Comparison of ENCODE assay signal across 1 cellular context in genomic region chr20:47318596-47319516, GRCh38.
TF ChIP-seq lines count a peak whose summit lies in the region.

No MANE protein-coding gene starts in this region.

TF ChIP-seq in K562, 482 proteins besides CTCF, POLR2A, EP300 and RAD21 (continued from another document and continues in another):
- TF ChIP-seq ZBTB40 (IDR thresholded peaks at IDR 0.05) = no peak
- no peak for TF ChIP-seq ZBTB40 (CRISPR knock-in tag; IDR thresholded peaks at IDR 0.05)
- no peak for TF ChIP-seq ZNF780A (CRISPR knock-in tag; IDR thresholded peaks at IDR 0.05)
- no peak for TF ChIP-seq E2F6 (IDR thresholded peaks at IDR 0.05; ENCODE audit: borderline replicate concordance in 1 of 2, extremely low read depth in 1 of 2, insufficient read depth in 1 of 2, insufficient read length in 1 of 2, low read depth in 1 of 2, low read length in 1 of 2, poor library complexity in 1 of 2, severe bottlenecking in 1 of 2)
- 0 out of 2 replicates have a peak, but pooled peaks have one; percentile 30 for TF ChIP-seq SMARCE1 (IDR thresholded peaks at IDR 0.05)
- TF ChIP-seq SMAD4 (CRISPR knock-in tag; conservative IDR thresholded peaks at IDR 0.05) = peak; percentile 56; the same call in 1 of the 2 replicates
- TF ChIP-seq ETS2 (tag; IDR thresholded peaks at IDR 0.05; ENCODE audit: borderline replicate concordance, poor library complexity, severe bottlenecking) = no peak
- no peak for TF ChIP-seq ZKSCAN3 (CRISPR knock-in tag; IDR thresholded peaks at IDR 0.05)
- TF ChIP-seq CXXC5 (CRISPR knock-in tag; IDR thresholded peaks at IDR 0.05) = peak; percentile 64; the same call in 1 of the 2 replicates
- no peak for TF ChIP-seq NUFIP1 (IDR thresholded peaks at IDR 0.05; ENCODE audit: partially characterized antibody)
- no peak for TF ChIP-seq ZNF143 (CRISPR knock-in tag; IDR thresholded peaks at IDR 0.05)
- no peak for TF ChIP-seq ARNT (IDR thresholded peaks at IDR 0.05)
- TF ChIP-seq HDAC1 (IDR thresholded peaks at IDR 0.05) = no peak
- peak; percentile 36; the same call in 1 of the 2 replicates for TF ChIP-seq NFRKB (IDR thresholded peaks at IDR 0.05; ENCODE audit: low read depth)
- peak in 1 of 2 experiments; percentile 22 for TF ChIP-seq AFF1 (IDR thresholded peaks at IDR 0.05; ENCODE audit: low read depth in 1 of 2, partially characterized antibody in 2 of 2)
- TF ChIP-seq POU5F1 (IDR thresholded peaks at IDR 0.05; ENCODE audit: borderline replicate concordance, low read depth, low read length, partially characterized antibody) = no peak
- TF ChIP-seq KLF13 (tag; IDR thresholded peaks at IDR 0.05; ENCODE audit: borderline replicate concordance, low read depth) = no peak
- peak; percentile 91 for TF ChIP-seq MEIS2 (IDR thresholded peaks at IDR 0.05; ENCODE audit: partially characterized antibody)
- no peak for TF ChIP-seq FOXP4 (CRISPR knock-in tag; IDR thresholded peaks at IDR 0.05; ENCODE audit: borderline replicate concordance)
- TF ChIP-seq SOX6 (IDR thresholded peaks at IDR 0.05) = no peak
- TF ChIP-seq MBD2 (IDR thresholded peaks at IDR 0.05; ENCODE audit: borderline replicate concordance, low read depth) = no peak
- no peak for TF ChIP-seq SRSF9 (IDR thresholded peaks at IDR 0.05; ENCODE audit: borderline replicate concordance, low read depth, low read length)
- 0 out of 2 replicates have a peak, but pooled peaks have one; percentile 45 for TF ChIP-seq ARID2 (IDR thresholded peaks at IDR 0.05)
- TF ChIP-seq EWSR1 (IDR thresholded peaks at IDR 0.05; ENCODE audit: borderline replicate concordance, low read depth, partially characterized antibody) = no peak
- TF ChIP-seq TFAP4 (CRISPR knock-in tag; IDR thresholded peaks at IDR 0.05; ENCODE audit: borderline replicate concordance) = peak; percentile 63; the same call in 1 of the 2 replicates
- TF ChIP-seq EGR1 (conservative IDR thresholded peaks at IDR 0.05) = no peak
- TF ChIP-seq L3MBTL2 (IDR thresholded peaks at IDR 0.05) = 0 out of 2 replicates have a peak, but pooled peaks have one; percentile 27
